28 cellular contexts compared by ENCODE assay signal in genomic region chr16:19748389-19749110, GRCh38. TPM values are rescaled to one million over a fixed set of nuclear protein-coding genes. Genes with fewer than 3 reads are reported as not detected.
A peak's percentile ranks its signal among the peaks of the same experiment; 100 is the strongest.
DNase-seq lines count a peak whose midpoint lies in the region; ATAC-seq, FAIRE-seq and TF ChIP-seq lines count a peak whose summit lies in the region.
"Had no signal": no experiment of that assay in that cellular context is flagged by ENCODE, and none has a peak within 500 bp of the region (broad histone marks: within the 10 kb centered on the region; RNA-seq: fewer than 3 reads in every experiment).

No MANE protein-coding gene starts in this region.

- peak in 1 of 2 experiments; percentile 57; a peak in 1 of 4 replicates for TF ChIP-seq EP300 in SK-N-SH (IDR thresholded peaks at IDR 0.05; ENCODE audit: borderline replicate concordance in 1 of 2, low read depth in 1 of 2, low read length in 1 of 2)

- intact Hi-C loops in endothelial cell of umbilical vein (cut with micrococcal nuclease) (no loop called here), thyroid gland (cut with DNase I) (no loop called here), right lobe of liver (cut with DNase I) (no loop called here)
- intact Hi-C loops in CD8-positive, alpha-beta T cell (cut with DNase I, micrococcal nuclease): loop anchor here (10.0 kb wide), 2 partner anchors 54 to 126 kb away; no protein-coding TSS in a partner anchor

- POLR2A ChIA-PET in SK-N-SH (lab: Yijun Ruan, JAX): no interaction called here
- POLR2A ChIA-PET in endothelial cell of umbilical vein (lab: Charles Lee): interaction anchor here (0.7 kb wide), 1 partner anchor 109 kb away, joined by 3 read pairs; no protein-coding TSS in a partner anchor
- POLR2A ChIA-PET in CD8-positive, alpha-beta T cell (lab: Charles Lee): no interaction called here

- H3K9me3 Mint-ChIP-seq in CD8-positive, alpha-beta T cell: no peaks in the 10 kb centered on the region
- H3K9me3 Mint-ChIP-seq: activated naive CD4-positive, alpha-beta T cell treated with anti-CD3 and anti-CD28 coated beads for 36 hours; activated T-cell treated with anti-CD3 and anti-CD28 coated beads, Interleukin-2, amount 50 U/mL, for 4 hours; endodermal cell; neural crest cell; T-helper 2 cell treated with Interferon-gamma antibody and Interleukin-4, amounts not matched to agents 5 μg/mL and 100 μg/mL, for 36 hours had no signal

- no peaks in the 10 kb centered on the region for H3K27me3 Mint-ChIP-seq in CD8-positive, alpha-beta T cell (ENCODE audit: low read depth)

- H3K4me3 ChIP-seq in SK-N-SH (ENCODE audit: low read depth in 2 of 2, low read length in 1 of 2) (no peak overlapping the region), endothelial cell of umbilical vein (replicated peaks in 1 of 3; ENCODE audit: insufficient read depth in 1 of 3, low read depth in 1 of 3, low read length in 3 of 3) (no peak overlapping the region), thyroid gland (replicated peaks in 1 of 3) (no peak overlapping the region), right lobe of liver (no peak overlapping the region)
- H3K4me3 ChIP-seq in CD8-positive, alpha-beta T cell (ENCODE audit: low read depth, low read length): no peak overlapping the region
- H3K4me3 ChIP-seq: BLaER1 treated with 17β-estradiol and CSF1 and Interleukin-3, amounts not matched to agents 10 nM and 100 nM; Peyer's patch; prostate gland; SJSA1; spleen; uterus had no signal

- no peak for TF ChIP-seq CTCF in SK-N-SH (IDR thresholded peaks at IDR 0.05)
- no peak for TF ChIP-seq CTCF in endothelial cell of umbilical vein (IDR thresholded peaks at IDR 0.05; ENCODE audit: extremely low read depth in 1 of 2, insufficient read depth in 1 of 2, low read depth in 1 of 2, low read length in 2 of 2)
- no peak for TF ChIP-seq CTCF in thyroid gland (IDR thresholded peaks at IDR 0.05)
- TF ChIP-seq CTCF in right lobe of liver (IDR thresholded peaks at IDR 0.05): no peak
- TF ChIP-seq CTCF in CD8-positive, alpha-beta T cell (IDR thresholded peaks at IDR 0.05): no peak

- TF ChIP-seq POLR2A in endothelial cell of umbilical vein (IDR thresholded peaks at IDR 0.05; ENCODE audit: low read depth, low read length) (no peak), thyroid gland (IDR thresholded peaks at IDR 0.05) (no peak), right lobe of liver (IDR thresholded peaks at IDR 0.05) (no peak)

- no peak for FAIRE-seq in endothelial cell of umbilical vein (lab: Jason Lieb, UNC)
- FAIRE-seq: A204.1 had no signal

- no peak overlapping the region; a peak in 1 of 4 replicates for H3K27ac ChIP-seq in SK-N-SH (ENCODE audit: low read depth in 2 of 2, low read length in 1 of 2)
- H3K27ac ChIP-seq in endothelial cell of umbilical vein (ENCODE audit: insufficient read depth, low read depth, low read length): no peak overlapping the region
- peak overlapping the region; percentile 31 to 88 (median 54) for H3K27ac ChIP-seq in thyroid gland
- H3K27ac ChIP-seq in right lobe of liver: no peak overlapping the region
- no peak overlapping the region for H3K27ac ChIP-seq in CD8-positive, alpha-beta T cell (ENCODE audit: low read depth, low read length)
- H3K27ac ChIP-seq: BLaER1 treated with 17β-estradiol and CSF1 and Interleukin-3, amounts not matched to agents 10 nM and 100 nM; Peyer's patch; prostate gland; SJSA1; spleen had no signal

- peaks cover 0 to 11% of the 10 kb centered on the region in 2 experiments; a peak in 2 of 4 replicates for H3K4me1 ChIP-seq in SK-N-SH (ENCODE audit: control insufficient read depth in 1 of 2, insufficient read depth in 2 of 2, low read depth in 1 of 2, low read length in 1 of 2)
- peaks cover 15% of the 10 kb centered on the region for H3K4me1 ChIP-seq in endothelial cell of umbilical vein (ENCODE audit: control insufficient read depth, extremely low read depth, insufficient read depth, low read length)
- H3K4me1 ChIP-seq in thyroid gland: peaks cover 39 to 54% of the 10 kb centered on the region in 2 donors
- peaks cover 0 to 6% (median 0%) of the 10 kb centered on the region in 4 donors for H3K4me1 ChIP-seq in right lobe of liver
- H3K4me1 ChIP-seq in CD8-positive, alpha-beta T cell (ENCODE audit: insufficient read depth, low read length): no peaks in the 10 kb centered on the region
- H3K4me1 ChIP-seq: spleen, uterus had no signal

- ATAC-seq in right lobe of liver: no peak
- ATAC-seq in CD8-positive, alpha-beta T cell: no peak
- ATAC-seq: activated CD8-positive, alpha-beta T cell treated with anti-CD3 and anti-CD28 coated beads, Interleukin-2, amount 10 ng/mL, durations not matched to agents 7 days and 5 days; activated T-cell treated with anti-CD3 and anti-CD28 coated beads, Interleukin-2, amount 50 U/mL, for 4 hours had no signal

- H3K36me3 ChIP-seq in SK-N-SH (replicated peaks in 1 of 2; ENCODE audit: control insufficient read depth in 1 of 2, insufficient read depth in 2 of 2, low read length in 1 of 2): no peaks in the 10 kb centered on the region
- no peaks in the 10 kb centered on the region for H3K36me3 ChIP-seq in endothelial cell of umbilical vein (ENCODE audit: control insufficient read depth in 2 of 2, extremely low read depth in 1 of 2, insufficient read depth in 2 of 2, low read length in 2 of 2)
- H3K36me3 ChIP-seq in thyroid gland: no peaks in the 10 kb centered on the region
- H3K36me3 ChIP-seq in right lobe of liver: no peaks in the 10 kb centered on the region
- H3K36me3 ChIP-seq in CD8-positive, alpha-beta T cell (ENCODE audit: insufficient read depth, low read length): no peaks in the 10 kb centered on the region
- H3K36me3 ChIP-seq: BLaER1 treated with 17β-estradiol and CSF1 and Interleukin-3, amounts not matched to agents 10 nM and 100 nM; Peyer's patch; prostate gland; SJSA1; spleen; uterus had no signal

- no peak overlapping the region for H3K4me3 Mint-ChIP-seq in CD8-positive, alpha-beta T cell
- H3K4me3 Mint-ChIP-seq: activated CD8-positive, alpha-beta T cell treated with anti-CD3 and anti-CD28 coated beads, Interleukin-2, amount 10 ng/mL, durations not matched to agents 7 days and 5 days; activated naive CD4-positive, alpha-beta T cell treated with anti-CD3 and anti-CD28 coated beads for 36 hours; activated T-cell treated with anti-CD3 and anti-CD28 coated beads, Interleukin-2, amount 50 U/mL, for 4 hours; endodermal cell; T-helper 2 cell treated with Interferon-gamma antibody and Interleukin-4, amounts not matched to agents 5 μg/mL and 100 μg/mL, for 36 hours had no signal

- no peaks in the 10 kb centered on the region for H3K4me1 Mint-ChIP-seq in CD8-positive, alpha-beta T cell (ENCODE audit: low read depth)

- no peaks in the 10 kb centered on the region for H3K36me3 Mint-ChIP-seq in CD8-positive, alpha-beta T cell

- CTCF ChIA-PET in SK-N-SH (lab: Yijun Ruan, JAX) (interaction anchor here (0.8 kb wide), 1 partner anchor 138 kb away, joined by 3 read pairs; no protein-coding TSS in a partner anchor), endothelial cell of umbilical vein (lab: Charles Lee) (interaction anchor here (1.2 kb wide), 1 partner anchor 19 kb away, joined by 5 read pairs; no protein-coding TSS in a partner anchor)
- CTCF ChIA-PET in CD8-positive, alpha-beta T cell (lab: Charles Lee): no interaction called here

- 29% methylated on average over 2 of the region's 2 CpGs for WGBS in SK-N-SH (ENCODE audit: low lambda C conversion rate)
- 41 to 42% methylated on average over 2 of the region's 2 CpGs for WGBS in thyroid gland, 2 donors
- 59% methylated on average over 2 of the region's 2 CpGs for WGBS in right lobe of liver (ENCODE audit: insufficient coverage, low coverage, low lambda C conversion rate, missing lambda C conversion rate)

- H3K27ac Mint-ChIP-seq in CD8-positive, alpha-beta T cell: no peak overlapping the region
- H3K27ac Mint-ChIP-seq: activated CD8-positive, alpha-beta T cell treated with anti-CD3 and anti-CD28 coated beads, Interleukin-2, amount 10 ng/mL, durations not matched to agents 7 days and 5 days; activated naive CD4-positive, alpha-beta T cell treated with anti-CD3 and anti-CD28 coated beads for 36 hours; endodermal cell; T-helper 2 cell treated with Interferon-gamma antibody and Interleukin-4, amounts not matched to agents 5 μg/mL and 100 μg/mL, for 36 hours had no signal

- no peaks in the 10 kb centered on the region for H3K9me2 ChIP-seq in SK-N-SH

- H3K79me2 ChIP-seq in SK-N-SH (ENCODE audit: insufficient read depth) (no peaks in the 10 kb centered on the region), endothelial cell of umbilical vein (ENCODE audit: control insufficient read depth, insufficient read depth, low read length) (no peaks in the 10 kb centered on the region)

- dilution Hi-C loops in endothelial cell of umbilical vein (cut with MboI; ENCODE audit: extremely low pct_ligation_motif_present, low sequenced_read_pairs): no loop called here

- no peak overlapping the region for H2AFZ ChIP-seq in SK-N-SH (ENCODE audit: low read depth)
- no peak overlapping the region for H2AFZ ChIP-seq in endothelial cell of umbilical vein (ENCODE audit: low read depth, low read length)

- no peaks in the 10 kb centered on the region for H3F3A ChIP-seq in SK-N-SH (replicated peaks; ENCODE audit: insufficient read depth)

- DNase-seq in NCI-H748 (lab: John Stamatoyannopoulos, UW; ENCODE audit: unreplicated experiment) (peak; percentile 49), NCI-H748 treated with DMSO at 0.1 percent for 48 hours (lab: John Stamatoyannopoulos, UW) (no peak), SK-N-SH (peak; percentile 50), endothelial cell of umbilical vein (ENCODE audit: low read depth, low spot score) (peak; percentile 12), thyroid gland (no peak), right lobe of liver (no peak), DMS153 (lab: John Stamatoyannopoulos, UW) (no peak)
- DNase-seq in CD8-positive, alpha-beta T cell: no peak
- DNase-seq: activated CD4-positive, CD25-positive, alpha-beta regulatory T cell; activated CD8-positive, alpha-beta T cell treated with anti-CD3 and anti-CD28 coated beads, Interleukin-2, amount 10 ng/mL, durations not matched to agents 7 days and 5 days; activated naive CD4-positive, alpha-beta T cell treated with anti-CD3 and anti-CD28 coated beads for 36 hours; activated T-cell treated with anti-CD3 and anti-CD28 coated beads, Interleukin-2, amount 50 U/mL, for 4 hours; aorta; endodermal cell; foreskin fibroblast; kidney glomerular epithelial cell; NCI-H2081; NCI-H774; Peyer's patch; spleen; stimulated activated CD8-positive, alpha-beta memory T cell treated with anti-CD3 and anti-CD28 coated beads, Interleukin-4, amount 100 ng/mL, for 48 hours; uterus had no signal

- TF ChIP-seq RAD21 in SK-N-SH (IDR thresholded peaks at IDR 0.05; ENCODE audit: low read length): no peak

- H3K9ac ChIP-seq in SK-N-SH: no peak overlapping the region
- H3K9ac ChIP-seq in endothelial cell of umbilical vein (replicated peaks; ENCODE audit: extremely low read depth, insufficient read depth, low read length): no peak overlapping the region
- H3K9ac ChIP-seq: BLaER1 treated with 17β-estradiol and CSF1 and Interleukin-3, amounts not matched to agents 10 nM and 100 nM had no signal

- no peaks in the 10 kb centered on the region for H3K9me3 ChIP-seq in SK-N-SH
- no peaks in the 10 kb centered on the region for H3K9me3 ChIP-seq in endothelial cell of umbilical vein (replicated peaks; ENCODE audit: control insufficient read depth, insufficient read depth, low read length)
- H3K9me3 ChIP-seq in thyroid gland: no peaks in the 10 kb centered on the region
- H3K9me3 ChIP-seq in right lobe of liver: no peaks in the 10 kb centered on the region
- no peaks in the 10 kb centered on the region for H3K9me3 ChIP-seq in CD8-positive, alpha-beta T cell (ENCODE audit: low read length)
- H3K9me3 ChIP-seq: BLaER1 treated with 17β-estradiol and CSF1 and Interleukin-3, amounts not matched to agents 10 nM and 100 nM; Peyer's patch; prostate gland; SJSA1; spleen; uterus had no signal

- H4K20me1 ChIP-seq in SK-N-SH (ENCODE audit: insufficient read depth) (no peaks in the 10 kb centered on the region), endothelial cell of umbilical vein (replicated peaks; ENCODE audit: control insufficient read depth, extremely low read depth, insufficient read depth, low read length) (no peaks in the 10 kb centered on the region)
- H4K20me1 ChIP-seq: BLaER1 treated with 17β-estradiol and CSF1 and Interleukin-3, amounts not matched to agents 10 nM and 100 nM had no signal

- H3K27me3 ChIP-seq in SK-N-SH (ENCODE audit: insufficient read depth) (no peaks in the 10 kb centered on the region), endothelial cell of umbilical vein (ENCODE audit: control insufficient read depth in 2 of 2, insufficient read depth in 2 of 2, low read length in 2 of 2) (no peaks in the 10 kb centered on the region), thyroid gland (no peaks in the 10 kb centered on the region), right lobe of liver (no peaks in the 10 kb centered on the region)
- H3K27me3 ChIP-seq in CD8-positive, alpha-beta T cell (ENCODE audit: insufficient read depth, low read length): no peaks in the 10 kb centered on the region
- H3K27me3 ChIP-seq: BLaER1 treated with 17β-estradiol and CSF1 and Interleukin-3, amounts not matched to agents 10 nM and 100 nM; Peyer's patch; SJSA1; spleen; uterus had no signal

- no TSS peak for BruUV-seq in endothelial cell of umbilical vein (replicated peaks; lab: Mats Ljungman, UMichigan)

- H3K4me2 ChIP-seq in SK-N-SH: no peak overlapping the region
- no peak overlapping the region for H3K4me2 ChIP-seq in endothelial cell of umbilical vein (ENCODE audit: insufficient read depth, low read length)
- H3K4me2 ChIP-seq: BLaER1 treated with 17β-estradiol and CSF1 and Interleukin-3, amounts not matched to agents 10 nM and 100 nM had no signal

- H3K9me1 ChIP-seq in endothelial cell of umbilical vein (replicated peaks; ENCODE audit: control insufficient read depth, extremely low read depth, insufficient read depth, low read length): no peaks in the 10 kb centered on the region

RNA-seq across cellular contexts. Expression of gene IQCK, which starts 30.5 kb away (rescaled TPM):
- 7.3 and 8.6 TPM in 2 replicates for polyA plus RNA-seq in SK-N-SH (2012; rRNA removed)
- polyA plus RNA-seq in SK-N-SH (2012; cell fraction: cytosol; rRNA removed): 8.9 and 9.1 TPM in 2 replicates
- 7.5 and 12.0 TPM in 2 replicates for polyA plus RNA-seq in SK-N-SH (2012; cell fraction: nucleus; rRNA removed)
- 13.2 and 17.2 TPM in 2 replicates for total RNA-seq in endothelial cell of umbilical vein
- 13.9 and 18.1 TPM in 2 replicates for polyA plus RNA-seq in endothelial cell of umbilical vein
- polyA plus RNA-seq in endothelial cell of umbilical vein (2011; cell fraction: cytosol; rRNA removed): 11.7 and 12.2 TPM in 2 replicates
- 18.9 and 25.5 TPM in 2 replicates for polyA plus RNA-seq in endothelial cell of umbilical vein (2011; cell fraction: nucleus; rRNA removed)
- polyA plus RNA-seq in endothelial cell of umbilical vein (2012): 6.4 and 8.9 TPM in 2 replicates
- 14.0 and 20.9 TPM in 2 replicates for polyA minus RNA-seq in endothelial cell of umbilical vein
- 3.5 TPM for polyA minus RNA-seq in endothelial cell of umbilical vein (2011; cell fraction: cytosol; rRNA and poly(A)+ RNA removed)
- 23.5 and 24.4 TPM in 2 replicates for polyA minus RNA-seq in endothelial cell of umbilical vein (2011; cell fraction: nucleus; rRNA and poly(A)+ RNA removed)
- total RNA-seq in thyroid gland: 100 to 1,000 TPM in 1 of 4 donors, 10 to 100 TPM in 3; 49.7 to 103 (median 94.2) TPM
- 1 to 10 TPM; 2.0 to 4.7 (median 3.9) TPM for total RNA-seq in right lobe of liver
- 1 to 10 TPM in 1 of 2 experiments, under 1 TPM in 1; 0.72 to 2.1 TPM for total RNA-seq in CD8-positive, alpha-beta T cell

RNA-seq across cellular contexts. Expression of gene KNOP1, which starts 30.5 kb away (rescaled TPM):
- polyA plus RNA-seq in SK-N-SH (2012; rRNA removed) (10.6 and 13.2 TPM in 2 replicates), endothelial cell of umbilical vein (5.1 and 6.7 TPM in 2 replicates)
- polyA plus RNA-seq in SK-N-SH (2012; cell fraction: cytosol; rRNA removed): 17.3 and 21.6 TPM in 2 replicates
- polyA plus RNA-seq in SK-N-SH (2012; cell fraction: nucleus; rRNA removed): 6.1 and 8.4 TPM in 2 replicates
- total RNA-seq in endothelial cell of umbilical vein (33.5 and 43.2 TPM in 2 replicates), thyroid gland (10 to 100 TPM in 3 of 4 donors, 1 to 10 TPM in 1; 8.9 to 11.5 (median 10.5) TPM), right lobe of liver (1 to 10 TPM; 3.4 to 9.4 (median 7.3) TPM)
- 9.6 and 10.1 TPM in 2 replicates for polyA plus RNA-seq in endothelial cell of umbilical vein (2011; cell fraction: cytosol; rRNA removed)
- polyA plus RNA-seq in endothelial cell of umbilical vein (2011; cell fraction: nucleus; rRNA removed): 8.4 and 11.4 TPM in 2 replicates
- 37.5 and 40.3 TPM in 2 replicates for polyA plus RNA-seq in endothelial cell of umbilical vein (2012)
- polyA minus RNA-seq in endothelial cell of umbilical vein: 12.3 and 15.8 TPM in 2 replicates
- 10.2 TPM for polyA minus RNA-seq in endothelial cell of umbilical vein (2011; cell fraction: cytosol; rRNA and poly(A)+ RNA removed)
- 12.0 and 15.4 TPM in 2 replicates for polyA minus RNA-seq in endothelial cell of umbilical vein (2011; cell fraction: nucleus; rRNA and poly(A)+ RNA removed)
- total RNA-seq in CD8-positive, alpha-beta T cell: 1 to 10 TPM; 3.4 to 3.6 TPM

Comparison
In these comparisons a context has a peak if more than half of its experiments do, and no peak if none do; other contexts are left out.
1. DNase-seq: peak in NCI-H748 (single experiment), SK-N-SH (single experiment) and endothelial cell of umbilical vein (single experiment); none in NCI-H748 treated with DMSO at 0.1 percent for 48 hours (single experiment), thyroid gland (0 of 2), right lobe of liver (0 of 3), CD8-positive, alpha-beta T cell (0 of 7) and DMS153 (single experiment).
2. H3K27ac ChIP-seq: peak in thyroid gland (3 of 3); none in SK-N-SH (0 of 2), endothelial cell of umbilical vein (single experiment), right lobe of liver (0 of 3) and CD8-positive, alpha-beta T cell (single experiment).
3. intact Hi-C loops: an anchor here in CD8-positive, alpha-beta T cell (10.0 kb wide); none called in endothelial cell of umbilical vein, thyroid gland and right lobe of liver.